15 cellular contexts compared by ENCODE assay signal in the genomic region with DNA sequence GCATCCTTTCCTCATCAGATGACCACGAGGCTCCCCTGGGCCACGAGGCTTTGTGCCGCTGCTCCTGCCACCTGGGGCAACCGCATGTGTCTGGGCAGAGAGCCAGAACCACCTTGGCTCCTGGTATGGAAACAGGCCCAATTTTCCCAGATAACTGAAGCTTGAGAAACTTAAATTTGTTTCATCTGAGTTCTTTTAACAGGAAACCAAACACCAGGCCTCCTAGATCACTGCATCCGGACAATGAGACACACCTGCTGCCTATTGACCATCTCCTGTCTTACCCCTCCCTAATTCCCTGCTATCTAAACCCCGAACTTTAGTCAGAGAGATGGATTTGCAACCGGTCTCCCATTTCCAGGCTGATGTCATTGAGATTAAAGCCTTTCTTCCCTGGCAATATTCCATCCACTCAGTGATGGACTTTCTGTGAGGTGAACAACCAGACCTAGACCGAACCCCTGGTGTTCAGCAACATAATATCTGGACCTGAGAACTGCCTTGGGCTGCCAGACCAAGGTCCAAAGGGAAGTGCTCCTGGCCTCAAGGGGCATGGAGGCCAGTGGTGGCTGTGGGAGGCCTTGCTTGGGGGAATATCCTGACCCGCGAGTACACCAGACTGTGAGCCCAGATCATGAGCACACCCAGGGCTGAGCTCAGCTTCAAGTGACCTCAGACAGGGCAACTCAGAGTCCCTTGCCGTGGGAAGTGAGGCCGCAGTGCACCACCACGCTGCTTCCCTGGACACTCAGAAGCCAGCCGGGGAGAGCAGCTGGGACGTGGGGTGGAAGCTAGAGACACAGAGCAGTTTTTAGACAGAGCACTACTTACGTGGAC.
DNase-seq lines count a peak whose midpoint lies in the region; TF ChIP-seq lines count a peak whose summit lies in the region.
"Had no signal": no experiment of that assay in that cellular context is flagged by ENCODE, and none has a peak within 500 bp of the region (broad histone marks: within the 10 kb centered on the region; RNA-seq: fewer than 3 reads in every experiment).

No MANE protein-coding gene starts in this region.

- DNase-seq in M059J (ENCODE audit: low read depth) (peak; percentile 57), WERI-Rb-1 (no peak), nephron progenitor cell (no peak), NCI-H187 treated with DMSO at 0.1 percent for 48 hours (lab: John Stamatoyannopoulos, UW) (no peak), H7 (no peak), NCI-H82 (lab: John Stamatoyannopoulos, UW) (no peak)
- DNase-seq in CD4-positive, alpha-beta memory T cell, result no peak
- DNase-seq: activated CD4-positive, alpha-beta memory T cell treated with anti-CD3 and anti-CD28 coated beads for 36 hours; activated naive CD4-positive, alpha-beta T cell; Caco-2; NCI-H1694; nucleus accumbens; T-helper 17 cell; transverse colon had no signal

- no peaks in the 10 kb centered on the region for H3K27me3 ChIP-seq in WERI-Rb-1 (ENCODE audit: insufficient read depth, low read depth, severe bottlenecking)
- no peaks in the 10 kb centered on the region for H3K27me3 ChIP-seq in H7 (ENCODE audit: control insufficient read depth, insufficient read depth, low read length)
- H3K27me3 ChIP-seq in CD4-positive, alpha-beta memory T cell (ENCODE audit: insufficient read depth, low read length), result no peaks in the 10 kb centered on the region
- H3K27me3 ChIP-seq: transverse colon had no signal

- peaks cover 15% of the 10 kb centered on the region for H3K27me3 Mint-ChIP-seq in nephron progenitor cell (ENCODE audit: low read depth, poor library complexity)
- H3K27me3 Mint-ChIP-seq in CD4-positive, alpha-beta memory T cell, result no peaks in the 10 kb centered on the region
- H3K27me3 Mint-ChIP-seq: activated CD4-positive, alpha-beta memory T cell treated with anti-CD3 and anti-CD28 coated beads for 36 hours had no signal

- H3K9me3 Mint-ChIP-seq in nephron progenitor cell, result no peaks in the 10 kb centered on the region
- H3K9me3 Mint-ChIP-seq in CD4-positive, alpha-beta memory T cell, result no peaks in the 10 kb centered on the region
- H3K9me3 Mint-ChIP-seq: activated CD4-positive, alpha-beta memory T cell treated with anti-CD3 and anti-CD28 coated beads for 36 hours had no signal

- TF ChIP-seq CTCF in WERI-Rb-1 (IDR thresholded peaks at IDR 0.05; ENCODE audit: low read depth, low read length) (no peak), nephron progenitor cell (IDR thresholded peaks at IDR 0.05) (no peak)

- intact Hi-C loops in CD4-positive, alpha-beta memory T cell (cut with micrococcal nuclease), result no loop called here

- peak overlapping the region; percentile 30 for H3K9ac ChIP-seq in ES-I3 (ENCODE audit: low read depth, low read length)

- H3K9me3 ChIP-seq in ES-I3 (ENCODE audit: control insufficient read depth, insufficient read depth, low read length), result no peaks in the 10 kb centered on the region
- no peaks in the 10 kb centered on the region for H3K9me3 ChIP-seq in WERI-Rb-1 (ENCODE audit: severe bottlenecking)
- H3K9me3 ChIP-seq in CD4-positive, alpha-beta memory T cell (ENCODE audit: control insufficient read depth in 1 of 2, low read length in 2 of 2), result no peaks in the 10 kb centered on the region
- H3K9me3 ChIP-seq: Caco-2, transverse colon had no signal

- CTCF ChIA-PET in CD4-positive, alpha-beta memory T cell (lab: Charles Lee; ENCODE audit: partially characterized antibody), result no interaction called here

- H3K4me1 ChIP-seq in ES-I3 (ENCODE audit: insufficient read depth, low read length), result peaks cover 3% of the 10 kb centered on the region
- no peaks in the 10 kb centered on the region for H3K4me1 ChIP-seq in CD4-positive, alpha-beta memory T cell (ENCODE audit: insufficient read depth, low read length)
- H3K4me1 ChIP-seq: Caco-2, transverse colon had no signal

- H3K4me3 ChIP-seq in WERI-Rb-1 (ENCODE audit: low read depth, low read length) (no peak overlapping the region), H7 (ENCODE audit: insufficient read depth, low read depth, low read length) (no peak overlapping the region; the same call in 1 of the 2 replicates)
- no peak overlapping the region for H3K4me3 ChIP-seq in CD4-positive, alpha-beta memory T cell (ENCODE audit: low read length in 2 of 2)
- H3K4me3 ChIP-seq: transverse colon had no signal

- H3K36me3 Mint-ChIP-seq in nephron progenitor cell (ENCODE audit: low read depth), result no peaks in the 10 kb centered on the region
- H3K36me3 Mint-ChIP-seq in CD4-positive, alpha-beta memory T cell, result no peaks in the 10 kb centered on the region
- H3K36me3 Mint-ChIP-seq: activated CD4-positive, alpha-beta memory T cell treated with anti-CD3 and anti-CD28 coated beads for 36 hours had no signal

- H3K4me1 Mint-ChIP-seq in nephron progenitor cell, result peaks cover 34% of the 10 kb centered on the region
- H3K4me1 Mint-ChIP-seq in CD4-positive, alpha-beta memory T cell, result no peaks in the 10 kb centered on the region

- H3K27ac ChIP-seq in WERI-Rb-1, result peak overlapping the region; percentile 14; the same call in 1 of the 2 replicates
- H3K27ac ChIP-seq in CD4-positive, alpha-beta memory T cell (ENCODE audit: low read depth, low read length), result no peak overlapping the region
- H3K27ac ChIP-seq: transverse colon had no signal

- H3K36me3 ChIP-seq in ES-I3 (ENCODE audit: insufficient read depth, low read length) (no peaks in the 10 kb centered on the region), WERI-Rb-1 (no peaks in the 10 kb centered on the region), H7 (replicated peaks; ENCODE audit: control insufficient read depth, insufficient read depth, low read length) (no peaks in the 10 kb centered on the region)
- H3K36me3 ChIP-seq in CD4-positive, alpha-beta memory T cell (ENCODE audit: insufficient read depth, low read length), result no peaks in the 10 kb centered on the region
- H3K36me3 ChIP-seq: transverse colon had no signal

- no peak overlapping the region for H3K27ac Mint-ChIP-seq in nephron progenitor cell
- no peak overlapping the region for H3K27ac Mint-ChIP-seq in CD4-positive, alpha-beta memory T cell
- H3K27ac Mint-ChIP-seq: activated CD4-positive, alpha-beta memory T cell treated with anti-CD3 and anti-CD28 coated beads for 36 hours; T-helper 17 cell had no signal

- H3K4me3 Mint-ChIP-seq in nephron progenitor cell, result peak overlapping the region; percentile 11
- no peak overlapping the region for H3K4me3 Mint-ChIP-seq in CD4-positive, alpha-beta memory T cell
- H3K4me3 Mint-ChIP-seq: activated CD4-positive, alpha-beta memory T cell treated with anti-CD3 and anti-CD28 coated beads for 36 hours; T-helper 17 cell had no signal

- POLR2A ChIA-PET in CD4-positive, alpha-beta memory T cell (lab: Charles Lee; ENCODE audit: partially characterized antibody), result no interaction called here
